25 cellular contexts compared by ENCODE assay signal in genomic region chr10:98528785-98529183, GRCh38.
"Had no signal": no experiment of that assay in that cellular context is flagged by ENCODE, and none has a peak within 500 bp of the region (broad histone marks: within the 10 kb centered on the region; RNA-seq: fewer than 3 reads in every experiment).

No MANE protein-coding gene starts in this region.

- H3K36me3 ChIP-seq: gastrocnemius medialis, right atrium auricular region, tibial nerve had no signal

- H3K4me1 Mint-ChIP-seq: immature natural killer cell, naive B cell, nephron progenitor cell had no signal

- H3K27me3 ChIP-seq: gastrocnemius medialis, right atrium auricular region, tibial nerve had no signal

- H3K79me2 ChIP-seq: parathyroid adenoma had no signal

- H2AFZ ChIP-seq: parathyroid adenoma had no signal

- ATAC-seq: activated naive CD4-positive, alpha-beta T cell treated with anti-CD3 and anti-CD28 coated beads, Interleukin-2, amount 50 U/mL, for 72 hours; activated T-cell treated with anti-CD3 and anti-CD28 coated beads, Interleukin-2, amount 50 U/mL, for 72 hours; gastrocnemius medialis; left colon had no signal

- H3K4me3 ChIP-seq: coronary artery, dorsolateral prefrontal cortex, gastrocnemius medialis, right atrium auricular region, tibial nerve had no signal

- H3K9me3 ChIP-seq: gastrocnemius medialis, right atrium auricular region, tibial nerve had no signal

- H3K4me3 Mint-ChIP-seq: activated T-cell treated with anti-CD3 and anti-CD28 coated beads, Interleukin-2, amount 50 U/mL, for 72 hours; immature natural killer cell; mesothelial cell of epicardium; naive B cell; nephron progenitor cell had no signal

- FAIRE-seq: kidney had no signal

- H3K27ac ChIP-seq: coronary artery, dorsolateral prefrontal cortex, gastrocnemius medialis, parathyroid adenoma, right atrium auricular region, tibial nerve, VCaP had no signal

- H3K4me1 ChIP-seq: gastrocnemius medialis, parathyroid adenoma, right atrium auricular region, tibial nerve had no signal

- DNase-seq: activated CD4-positive, alpha-beta T cell treated with anti-CD3 and anti-CD28 coated beads for 4 hours; activated CD4-positive, alpha-beta T cell treated with anti-CD3 and anti-CD28 coated beads, Interleukin-2, amount 50 U/mL, for 4 hours; activated naive CD4-positive, alpha-beta T cell; activated T-cell treated with anti-CD3 and anti-CD28 coated beads for 4 hours; activated T-cell treated with anti-CD3 and anti-CD28 coated beads, Interleukin-2, amount 50 U/mL, for 72 hours; dorsolateral prefrontal cortex; effector memory CD4-positive, alpha-beta T cell; erythroblast; gastrocnemius medialis; glutamatergic neuron; hippocampal formation; immature natural killer cell; kidney; left colon; mammary epithelial cell; naive B cell; nephron progenitor cell; stimulated activated naive CD4-positive, alpha-beta T cell had no signal

- H3K36me3 Mint-ChIP-seq: activated naive CD4-positive, alpha-beta T cell treated with anti-CD3 and anti-CD28 coated beads, Interleukin-2, amount 50 U/mL, for 72 hours; immature natural killer cell; mesothelial cell of epicardium; naive B cell had no signal

- H3K9me3 Mint-ChIP-seq: activated naive CD4-positive, alpha-beta T cell treated with anti-CD3 and anti-CD28 coated beads, Interleukin-2, amount 50 U/mL, for 72 hours; activated T-cell treated with anti-CD3 and anti-CD28 coated beads, Interleukin-2, amount 50 U/mL, for 72 hours; immature natural killer cell; mesothelial cell of epicardium; naive B cell; nephron progenitor cell had no signal

- H3K9ac ChIP-seq: parathyroid adenoma had no signal

- H3K27ac Mint-ChIP-seq: activated naive CD4-positive, alpha-beta T cell treated with anti-CD3 and anti-CD28 coated beads, Interleukin-2, amount 50 U/mL, for 72 hours; activated T-cell treated with anti-CD3 and anti-CD28 coated beads, Interleukin-2, amount 50 U/mL, for 72 hours; immature natural killer cell; mesothelial cell of epicardium; naive B cell; nephron progenitor cell had no signal
